Comparison of ENCODE assay signal across 9 cellular contexts in the genomic region with DNA sequence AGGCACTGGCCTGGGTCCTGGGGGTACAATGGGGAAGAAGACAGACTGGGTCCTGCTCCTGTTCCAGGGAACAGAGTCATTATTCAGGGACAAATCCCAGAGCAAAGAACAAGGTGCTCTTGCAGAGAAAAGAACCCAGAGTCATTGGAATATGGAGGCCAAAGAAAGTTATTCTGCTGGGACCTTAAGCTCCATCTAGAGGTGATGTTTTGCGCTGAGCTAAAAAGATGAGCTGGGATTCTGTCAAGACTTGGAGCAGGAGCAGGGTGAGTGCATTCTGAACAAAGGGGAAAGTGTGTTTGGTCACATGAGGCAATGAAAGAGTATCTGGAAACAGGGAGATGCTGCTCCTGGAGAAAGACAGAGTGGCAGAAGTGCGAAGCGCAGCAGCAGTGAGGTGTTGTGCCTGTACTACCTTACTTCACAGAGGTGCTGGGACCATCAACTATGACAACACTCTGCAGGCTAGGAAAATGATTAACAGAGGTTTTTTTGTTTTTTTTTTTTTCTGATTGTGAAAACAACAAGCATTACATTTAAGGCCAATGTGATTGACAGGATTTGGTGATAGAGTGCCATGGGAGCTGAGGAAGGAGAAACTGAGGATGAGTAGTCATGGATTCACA.
DNase-seq lines count a peak whose midpoint lies in the region; ATAC-seq and TF ChIP-seq lines count a peak whose summit lies in the region.
"Had no signal": no experiment of that assay in that cellular context is flagged by ENCODE, and none has a peak within 500 bp of the region (broad histone marks: within the 10 kb centered on the region; RNA-seq: fewer than 3 reads in every experiment).

No MANE protein-coding gene starts in this region.

- H3K9me3 ChIP-seq in suprapubic skin = no peaks in the 10 kb centered on the region

- peaks cover 12% of the 10 kb centered on the region for H3K36me3 Mint-ChIP-seq in activated T-helper 1 cell treated with anti-CD3 and anti-CD28 coated beads, Interleukin-12 subunit alpha, Interleukin-12 subunit beta, Interleukin-2, Interleukin-4 antibody, amounts not matched to agents 30 ng/mL and 10 ng/mL and 1 ng/mL, durations not matched to agents 14 hours and 24 hours and 36 hours (ENCODE audit: low read depth)

- no peak overlapping the region for H3K4me3 Mint-ChIP-seq in activated T-helper 1 cell treated with anti-CD3 and anti-CD28 coated beads, Interleukin-12 subunit alpha, Interleukin-12 subunit beta, Interleukin-2, Interleukin-4 antibody, amounts not matched to agents 30 ng/mL and 10 ng/mL and 1 ng/mL, durations not matched to agents 14 hours and 24 hours and 36 hours

- no peak for ATAC-seq in HG03280 (IDR thresholded peaks at IDR 0.05; ENCODE audit: unreplicated experiment)

- H3K27ac ChIP-seq in suprapubic skin = no peak overlapping the region

- H3K36me3 ChIP-seq in suprapubic skin = no peaks in the 10 kb centered on the region

- TF ChIP-seq RAD21 in Ishikawa (IDR thresholded peaks at IDR 0.05; ENCODE audit: low read depth) = peak; percentile 39

- no peak overlapping the region for H3K4me3 ChIP-seq in suprapubic skin

- no peaks in the 10 kb centered on the region for H3K27me3 ChIP-seq in suprapubic skin

- 87% methylated on average over 3 of the region's 3 CpGs for WGBS in suprapubic skin

- H3K4me1 Mint-ChIP-seq in activated T-helper 1 cell treated with anti-CD3 and anti-CD28 coated beads, Interleukin-12 subunit alpha, Interleukin-12 subunit beta, Interleukin-2, Interleukin-4 antibody, amounts not matched to agents 30 ng/mL and 10 ng/mL and 1 ng/mL, durations not matched to agents 14 hours and 24 hours and 36 hours (ENCODE audit: low read depth) = peaks cover 24% of the 10 kb centered on the region

- peak; percentile 36 for DNase-seq in ELR (ENCODE audit: low read depth)
- peak; percentile 53 for DNase-seq in amniotic epithelial cell (ENCODE audit: low read depth)
- peak; percentile 41 to 67 for DNase-seq in lung microvascular endothelial cell (ENCODE audit: low read depth in 2 of 2)
- no peak for DNase-seq in NCI-H774 (lab: John Stamatoyannopoulos, UW)
- DNase-seq in activated T-helper 1 cell treated with anti-CD3 and anti-CD28 coated beads, Interleukin-12 subunit alpha, Interleukin-12 subunit beta, Interleukin-2, Interleukin-4 antibody, amounts not matched to agents 30 ng/mL and 10 ng/mL and 1 ng/mL, durations not matched to agents 14 hours and 24 hours and 36 hours (ENCODE audit: low spot score) = no peak
- no peak for DNase-seq in suprapubic skin (ENCODE audit: low spot score in 2 of 2)
- DNase-seq: effector memory CD4-positive, alpha-beta T cell had no signal

- TF ChIP-seq CTCF in suprapubic skin (IDR thresholded peaks at IDR 0.05) = no peak

- H3K4me1 ChIP-seq in suprapubic skin = no peaks in the 10 kb centered on the region

- intact Hi-C loops in activated T-helper 1 cell treated with anti-CD3 and anti-CD28 coated beads, Interleukin-12 subunit alpha, Interleukin-12 subunit beta, Interleukin-2, Interleukin-4 antibody, amounts not matched to agents 30 ng/mL and 10 ng/mL and 1 ng/mL, durations not matched to agents 14 hours and 24 hours and 36 hours (cut with micrococcal nuclease) = loop anchor here (1.0 to 5.0 kb wide), 2 partner anchors 144 to 206 kb away; a partner anchor contains a TSS

- no peaks in the 10 kb centered on the region for H3K27me3 Mint-ChIP-seq in activated T-helper 1 cell treated with anti-CD3 and anti-CD28 coated beads, Interleukin-12 subunit alpha, Interleukin-12 subunit beta, Interleukin-2, Interleukin-4 antibody, amounts not matched to agents 30 ng/mL and 10 ng/mL and 1 ng/mL, durations not matched to agents 14 hours and 24 hours and 36 hours (ENCODE audit: insufficient read depth)

- H3K9me3 Mint-ChIP-seq in activated T-helper 1 cell treated with anti-CD3 and anti-CD28 coated beads, Interleukin-12 subunit alpha, Interleukin-12 subunit beta, Interleukin-2, Interleukin-4 antibody, amounts not matched to agents 30 ng/mL and 10 ng/mL and 1 ng/mL, durations not matched to agents 14 hours and 24 hours and 36 hours = peaks cover 6% of the 10 kb centered on the region

- TF ChIP-seq EP300 in Ishikawa (IDR thresholded peaks at IDR 0.05; ENCODE audit: borderline replicate concordance) (no peak), suprapubic skin (IDR thresholded peaks at IDR 0.05) (no peak)

- TF ChIP-seq POLR2A in suprapubic skin (IDR thresholded peaks at IDR 0.05) = no peak

- no peak overlapping the region for H3K27ac Mint-ChIP-seq in activated T-helper 1 cell treated with anti-CD3 and anti-CD28 coated beads, Interleukin-12 subunit alpha, Interleukin-12 subunit beta, Interleukin-2, Interleukin-4 antibody, amounts not matched to agents 30 ng/mL and 10 ng/mL and 1 ng/mL, durations not matched to agents 14 hours and 24 hours and 36 hours

TF ChIP-seq in Ishikawa, 13 proteins besides CTCF, POLR2A, EP300 and RAD21:
- TF ChIP-seq, protein P1, sequence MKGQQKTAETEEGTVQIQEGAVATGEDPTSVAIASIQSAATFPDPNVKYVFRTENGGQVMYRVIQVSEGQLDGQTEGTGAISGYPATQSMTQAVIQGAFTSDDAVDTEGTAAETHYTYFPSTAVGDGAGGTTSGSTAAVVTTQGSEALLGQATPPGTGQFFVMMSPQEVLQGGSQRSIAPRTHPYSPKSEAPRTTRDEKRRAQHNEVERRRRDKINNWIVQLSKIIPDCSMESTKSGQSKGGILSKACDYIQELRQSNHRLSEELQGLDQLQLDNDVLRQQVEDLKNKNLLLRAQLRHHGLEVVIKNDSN (IDR thresholded peaks at IDR 0.05) = no peak
- TF ChIP-seq, protein P2, sequence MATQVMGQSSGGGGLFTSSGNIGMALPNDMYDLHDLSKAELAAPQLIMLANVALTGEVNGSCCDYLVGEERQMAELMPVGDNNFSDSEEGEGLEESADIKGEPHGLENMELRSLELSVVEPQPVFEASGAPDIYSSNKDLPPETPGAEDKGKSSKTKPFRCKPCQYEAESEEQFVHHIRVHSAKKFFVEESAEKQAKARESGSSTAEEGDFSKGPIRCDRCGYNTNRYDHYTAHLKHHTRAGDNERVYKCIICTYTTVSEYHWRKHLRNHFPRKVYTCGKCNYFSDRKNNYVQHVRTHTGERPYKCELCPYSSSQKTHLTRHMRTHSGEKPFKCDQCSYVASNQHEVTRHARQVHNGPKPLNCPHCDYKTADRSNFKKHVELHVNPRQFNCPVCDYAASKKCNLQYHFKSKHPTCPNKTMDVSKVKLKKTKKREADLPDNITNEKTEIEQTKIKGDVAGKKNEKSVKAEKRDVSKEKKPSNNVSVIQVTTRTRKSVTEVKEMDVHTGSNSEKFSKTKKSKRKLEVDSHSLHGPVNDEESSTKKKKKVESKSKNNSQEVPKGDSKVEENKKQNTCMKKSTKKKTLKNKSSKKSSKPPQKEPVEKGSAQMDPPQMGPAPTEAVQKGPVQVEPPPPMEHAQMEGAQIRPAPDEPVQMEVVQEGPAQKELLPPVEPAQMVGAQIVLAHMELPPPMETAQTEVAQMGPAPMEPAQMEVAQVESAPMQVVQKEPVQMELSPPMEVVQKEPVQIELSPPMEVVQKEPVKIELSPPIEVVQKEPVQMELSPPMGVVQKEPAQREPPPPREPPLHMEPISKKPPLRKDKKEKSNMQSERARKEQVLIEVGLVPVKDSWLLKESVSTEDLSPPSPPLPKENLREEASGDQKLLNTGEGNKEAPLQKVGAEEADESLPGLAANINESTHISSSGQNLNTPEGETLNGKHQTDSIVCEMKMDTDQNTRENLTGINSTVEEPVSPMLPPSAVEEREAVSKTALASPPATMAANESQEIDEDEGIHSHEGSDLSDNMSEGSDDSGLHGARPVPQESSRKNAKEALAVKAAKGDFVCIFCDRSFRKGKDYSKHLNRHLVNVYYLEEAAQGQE (IDR thresholded peaks at IDR 0.05; ENCODE audit: low read depth) = no peak
- TF ChIP-seq TCF12 (IDR thresholded peaks at IDR 0.05; ENCODE audit: low read depth) (no peak), CEBPB (IDR thresholded peaks at IDR 0.05) (no peak)

Comparison
In these comparisons a context has a peak if more than half of its experiments do, and no peak if none do; other contexts are left out.
1. DNase-seq: peak in ELR (single experiment), amniotic epithelial cell (single experiment) and lung microvascular endothelial cell (2 of 2); none in NCI-H774 (single experiment), activated T-helper 1 cell treated with anti-CD3 and anti-CD28 coated beads, Interleukin-12 subunit alpha, Interleukin-12 subunit beta, Interleukin-2, Interleukin-4 antibody, amounts not matched to agents 30 ng/mL and 10 ng/mL and 1 ng/mL, durations not matched to agents 14 hours and 24 hours and 36 hours (single experiment) and suprapubic skin (0 of 2).